ENCODE assay signal across 8 cellular contexts in genomic region chr5:95823738-95824609, GRCh38. TPM values are rescaled to one million over a fixed set of nuclear protein-coding genes. Genes with fewer than 3 reads are reported as not detected.
DNase-seq lines count a peak whose midpoint lies in the region; ATAC-seq and TF ChIP-seq lines count a peak whose summit lies in the region.

No MANE protein-coding gene starts in this region.

- H3K9ac ChIP-seq in neuronal stem cell (ENCODE audit: low read depth, low read length, poor library complexity): no peak overlapping the region

- H3K79me1 ChIP-seq in neuronal stem cell (ENCODE audit: low read depth, low read length): peaks cover 2% of the 10 kb centered on the region

- H3K27ac ChIP-seq in esophagus squamous epithelium: peak overlapping the region; percentile 68 to 94 (median 84)
- H3K27ac ChIP-seq in neuronal stem cell (replicated peaks; ENCODE audit: low read length): no peak overlapping the region

- no peak overlapping the region for H2BK12ac ChIP-seq in neuronal stem cell (ENCODE audit: low read length)

- ATAC-seq in HG02642 (IDR thresholded peaks at IDR 0.05; ENCODE audit: poor library complexity, unreplicated experiment): peak; percentile 52

- H2BK5ac ChIP-seq in neuronal stem cell (ENCODE audit: low read length): no peak overlapping the region

- no peak overlapping the region for H3K4me2 ChIP-seq in neuronal stem cell (ENCODE audit: insufficient read depth, low read length, poor library complexity, severe bottlenecking)

- H3K14ac ChIP-seq in neuronal stem cell (ENCODE audit: low read length): no peak overlapping the region

- H3K4me3 ChIP-seq in esophagus squamous epithelium (peak overlapping the region in 3 of 4 donors; percentile 54 to 86 (median 75)), neuronal stem cell (ENCODE audit: low read length in 2 of 2) (no peak overlapping the region)

- H2BK15ac ChIP-seq in neuronal stem cell (ENCODE audit: low read length): no peak overlapping the region

- TF ChIP-seq CTCF in esophagus squamous epithelium (IDR thresholded peaks at IDR 0.05): no peak

- peak; percentile 2 for DNase-seq in DMS153 (lab: John Stamatoyannopoulos, UW)
- DNase-seq in DMS153 treated with DMSO at 0.1 percent for 48 hours (lab: John Stamatoyannopoulos, UW; ENCODE audit: unreplicated experiment): no peak
- DNase-seq in NCI-H2227 treated with DMSO at 0.1 percent for 48 hours (lab: John Stamatoyannopoulos, UW): peak; percentile 12
- DNase-seq in activated CD8-positive, alpha-beta memory T cell treated with anti-CD3 and anti-CD28 coated beads, Interleukin-2, amount 50 U/mL, for 4 hours: peak; percentile 47
- DNase-seq in esophagus squamous epithelium (lab: John Stamatoyannopoulos, UW): no peak
- DNase-seq in neuronal stem cell (ENCODE audit: low spot score): no peak
- DNase-seq in NCI-H1417 (lab: John Stamatoyannopoulos, UW): no peak

- WGBS in esophagus squamous epithelium, 2 donors: 35 to 39% methylated on average over 12 of the region's 12 CpGs
- no CpG with 5 or more reads among the region's 12 CpGs for WGBS in neuronal stem cell (ENCODE audit: extremely low coverage in 2 of 2, insufficient read length in 2 of 2, insufficient replicate concordance in 1 of 2), 2 donors

- no peak overlapping the region for H2AK5ac ChIP-seq in neuronal stem cell (ENCODE audit: low read depth, low read length)

- H3K36me3 ChIP-seq in esophagus squamous epithelium: no peaks in the 10 kb centered on the region
- H3K36me3 ChIP-seq in neuronal stem cell (replicated peaks in 1 of 2; ENCODE audit: control insufficient read depth in 2 of 2, insufficient read depth in 2 of 2, low read length in 2 of 2): no peaks in the 10 kb centered on the region

- H3K4me1 ChIP-seq in esophagus squamous epithelium (peaks cover 17 to 52% (median 35%) of the 10 kb centered on the region in 3 donors), neuronal stem cell (ENCODE audit: control insufficient read depth in 2 of 2, insufficient read depth in 1 of 2, low read depth in 1 of 2, low read length in 2 of 2) (peaks cover 11 to 20% of the 10 kb centered on the region in 2 donors)

- no peak overlapping the region for H3K23ac ChIP-seq in neuronal stem cell (ENCODE audit: low read depth, low read length, poor library complexity)

- intact Hi-C loops in esophagus squamous epithelium (cut with DNase I): no loop called here

- H2AFZ ChIP-seq in neuronal stem cell (ENCODE audit: low read length): peak overlapping the region; percentile 95

- no peak overlapping the region for H4K91ac ChIP-seq in neuronal stem cell (ENCODE audit: low read depth, low read length, poor library complexity)

- no peak overlapping the region for H4K8ac ChIP-seq in neuronal stem cell (ENCODE audit: low read depth, low read length)

- no peak for TF ChIP-seq POLR2A in esophagus squamous epithelium (IDR thresholded peaks at IDR 0.05)

- H3K9me3 ChIP-seq in esophagus squamous epithelium (no peaks in the 10 kb centered on the region), neuronal stem cell (replicated peaks in 1 of 2; ENCODE audit: control insufficient read depth in 2 of 2, insufficient read depth in 1 of 2, low read depth in 1 of 2, low read length in 2 of 2) (no peaks in the 10 kb centered on the region)

- no peaks in the 10 kb centered on the region for H3K27me3 ChIP-seq in esophagus squamous epithelium
- no peaks in the 10 kb centered on the region for H3K27me3 ChIP-seq in neuronal stem cell (ENCODE audit: control insufficient read depth in 3 of 3, insufficient read depth in 3 of 3, low read depth in 1 of 3, low read length in 3 of 3)

- H3K4ac ChIP-seq in neuronal stem cell (ENCODE audit: low read length): no peak overlapping the region

- no peak overlapping the region for H3K18ac ChIP-seq in neuronal stem cell (ENCODE audit: low read length)

- no peak overlapping the region for H2BK120ac ChIP-seq in neuronal stem cell (ENCODE audit: low read depth, low read length)

RNA-seq across cellular contexts. Expression of gene GLRX, which starts 1.4 kb away (rescaled TPM):
- total RNA-seq in esophagus squamous epithelium: 10 to 100 TPM in 3 of 4 donors, 1 to 10 TPM in 1; 5.3 to 37.8 (median 14.2) TPM
- polyA plus RNA-seq in neuronal stem cell (2013, experiment 1 of 2): 13.5 TPM
- 14.2 TPM for polyA plus RNA-seq in neuronal stem cell (2013, experiment 2 of 2)

Comparison
In these comparisons a context has a peak if more than half of its experiments do, and no peak if none do; other contexts are left out.
1. DNase-seq: peak in DMS153 (single experiment), NCI-H2227 treated with DMSO at 0.1 percent for 48 hours (single experiment) and activated CD8-positive, alpha-beta memory T cell treated with anti-CD3 and anti-CD28 coated beads, Interleukin-2, amount 50 U/mL, for 4 hours (single experiment); none in DMS153 treated with DMSO at 0.1 percent for 48 hours (single experiment), esophagus squamous epithelium (single experiment), neuronal stem cell (single experiment) and NCI-H1417 (0 of 3).
2. H3K4me3 ChIP-seq: peak in esophagus squamous epithelium (3 of 4); none in neuronal stem cell (0 of 2).